ENCODE assay signal across 15 cellular contexts in genomic region chr3:134809412-134810051, GRCh38. TPM values are rescaled to one million over a fixed set of nuclear protein-coding genes. Genes with fewer than 3 reads are reported as not detected.
DNase-seq lines count a peak whose midpoint lies in the region; ATAC-seq and TF ChIP-seq lines count a peak whose summit lies in the region.
"Had no signal": no experiment of that assay in that cellular context is flagged by ENCODE, and none has a peak within 500 bp of the region (broad histone marks: within the 10 kb centered on the region; RNA-seq: fewer than 3 reads in every experiment).

No MANE protein-coding gene starts in this region.

- intact Hi-C loops in Right ventricle myocardium superior (cut with DNase I) (no loop called here), cardiac septum (cut with DNase I) (no loop called here), transverse colon (cut with DNase I; ENCODE audit: low total_unique reads) (no loop called here)

- DNase-seq in Right ventricle myocardium superior, result no peak
- DNase-seq in cardiac septum (ENCODE audit: low spot score), result no peak
- peak; percentile 87 for DNase-seq in NCI-H526 treated with DMSO at 0.1 percent for 48 hours (lab: John Stamatoyannopoulos, UW)
- DNase-seq in erythroblast (lab: John Stamatoyannopoulos, UW), result peak; percentile 7 to 42
- peak; percentile 48 for DNase-seq in transverse colon
- no peak for DNase-seq in islet precursor cell
- DNase-seq in stimulated activated CD4-positive, alpha-beta T cell treated with anti-CD3 and anti-CD28 coated beads, Interleukin-2, amount 100 ng/mL, for 24 hours, result no peak
- DNase-seq: activated naive CD4-positive, alpha-beta T cell; CD8-positive, alpha-beta T cell; mammary epithelial cell; NCI-H510A; right cardiac atrium; stimulated activated CD4-positive, alpha-beta T cell treated with anti-CD3 and anti-CD28 coated beads, Interleukin-1b, Interleukin-23, amount 100 ng/mL, for 48 hours; thyroid gland had no signal

- H3K4me1 ChIP-seq in transverse colon, result peaks cover 0 to 6% (median 0%) of the 10 kb centered on the region in 4 donors
- H3K4me1 ChIP-seq: thyroid gland had no signal

- WGBS in transverse colon (ENCODE audit: low coverage in 1 of 2), 2 donors, result 40 to 57% methylated on average over 2 to 6 of the region's 6 CpGs

- H3K4me3 ChIP-seq in transverse colon, result no peak overlapping the region
- H3K4me3 ChIP-seq: thyroid gland had no signal

- in situ Hi-C loops in transverse colon (cut with MboI; ENCODE audit: low pct_ligation_motif_present in 1 of 4, low pct_unique_long_range_greater_than_20kb in 1 of 4, low sequenced_read_pairs in 3 of 4), result no loop called here

- ATAC-seq in Right ventricle myocardium superior (ENCODE audit: poor library complexity) (peak; percentile 90), GM18907 (IDR thresholded peaks at IDR 0.05; ENCODE audit: unreplicated experiment) (no peak)
- ATAC-seq: CD8-positive, alpha-beta T cell; right cardiac atrium had no signal

- no peak overlapping the region for H3K27ac ChIP-seq in transverse colon
- H3K27ac ChIP-seq: thyroid gland had no signal

- TF ChIP-seq CTCF in transverse colon (IDR thresholded peaks at IDR 0.05), result no peak

- H3K9me3 ChIP-seq in transverse colon, result no peaks in the 10 kb centered on the region
- H3K9me3 ChIP-seq: thyroid gland had no signal

- no peak for TF ChIP-seq EP300 in transverse colon (IDR thresholded peaks at IDR 0.05; ENCODE audit: low read depth)

- TF ChIP-seq POLR2A in erythroblast (IDR thresholded peaks at IDR 0.05; ENCODE audit: low read length), result no peak
- no peak for TF ChIP-seq POLR2A in transverse colon (IDR thresholded peaks at IDR 0.05)

- no peaks in the 10 kb centered on the region for H3K27me3 ChIP-seq in transverse colon
- H3K27me3 ChIP-seq: thyroid gland had no signal

- no peaks in the 10 kb centered on the region for H3K36me3 ChIP-seq in transverse colon
- H3K36me3 ChIP-seq: thyroid gland had no signal

RNA-seq across cellular contexts. Expression of gene EPHB1, which starts 14.5 kb away (rescaled TPM):
- total RNA-seq in Right ventricle myocardium superior, result 1.1 TPM
- 1.1 TPM for total RNA-seq in cardiac septum
- total RNA-seq in transverse colon, result 1 to 10 TPM in 2 of 4 donors, under 1 TPM in 2; 0.82 to 2.2 (median 1.2) TPM
- total RNA-seq: CD8-positive, alpha-beta T cell had no signal

Comparison
In these comparisons a context has a peak if more than half of its experiments do, and no peak if none do; other contexts are left out.
1. DNase-seq: peak in NCI-H526 treated with DMSO at 0.1 percent for 48 hours (single experiment), erythroblast (2 of 2) and transverse colon (single experiment); none in Right ventricle myocardium superior (single experiment), cardiac septum (single experiment), islet precursor cell (single experiment) and stimulated activated CD4-positive, alpha-beta T cell treated with anti-CD3 and anti-CD28 coated beads, Interleukin-2, amount 100 ng/mL, for 24 hours (0 of 2).